ENCODE assay signal across 25 cellular contexts in genomic region chr5:118468085-118468484, GRCh38.
"Had no signal": no experiment of that assay in that cellular context is flagged by ENCODE, and none has a peak within 500 bp of the region (broad histone marks: within the 10 kb centered on the region; RNA-seq: fewer than 3 reads in every experiment).

No MANE protein-coding gene starts in this region.

- H3K27me3 ChIP-seq: brain microvascular endothelial cell, cardiac muscle cell had no signal

- H3K36me3 ChIP-seq: brain microvascular endothelial cell, cardiac muscle cell had no signal

- H3K27ac Mint-ChIP-seq: activated CD4-positive, alpha-beta memory T cell treated with anti-CD3 and anti-CD28 coated beads for 36 hours; activated CD4-positive, alpha-beta T cell treated with anti-CD3 and anti-CD28 coated beads, Interleukin-2, amount 10 ng/mL, durations not matched to agents 7 days and 5 days; activated naive CD4-positive, alpha-beta T cell treated with anti-CD3 and anti-CD28 coated beads, Interleukin-2, amount 50 U/mL, for 72 hours; activated naive CD8-positive, alpha-beta T cell treated with anti-CD3 and anti-CD28 coated beads, Interleukin-2, amount 50 U/mL, for 24 hours; T-cell had no signal

- DNase-seq: activated CD4-positive, alpha-beta memory T cell treated with anti-CD3 and anti-CD28 coated beads for 36 hours; activated CD4-positive, alpha-beta T cell treated with anti-CD3 and anti-CD28 coated beads, Interleukin-2, amount 10 ng/mL, durations not matched to agents 7 days and 5 days; activated CD4-positive, CD25-positive, alpha-beta regulatory T cell; activated CD8-positive, alpha-beta memory T cell treated with anti-CD3 and anti-CD28 coated beads for 24 hours; activated effector memory CD4-positive, alpha-beta T cell treated with anti-CD3 and anti-CD28 coated beads, Interleukin-2, amount 50 U/mL, for 16 hours; activated naive CD4-positive, alpha-beta T cell treated with Interleukin-2 at 50 U/mL for 16 hours; activated naive CD8-positive, alpha-beta T cell treated with anti-CD3 and anti-CD28 coated beads, Interleukin-2, amount 50 U/mL, for 24 hours; activated T-cell treated with anti-CD3 and anti-CD28 coated beads, Interleukin-2, amount 50 U/mL, for 4 hours; amniotic stem cell; brain microvascular endothelial cell; NCI-H1092; NCI-H1417 treated with DMSO at 0.1 percent for 48 hours; NCI-H1694; NCI-H2029; NCI-H2107; NCI-H345; NCI-H510A; NCI-H748 treated with DMSO at 0.1 percent for 48 hours; T-cell; T-helper 2 cell; T1000 had no signal

- H3K4me1 Mint-ChIP-seq: activated CD4-positive, alpha-beta T cell treated with anti-CD3 and anti-CD28 coated beads, Interleukin-2, amount 10 ng/mL, durations not matched to agents 7 days and 5 days; activated naive CD8-positive, alpha-beta T cell treated with anti-CD3 and anti-CD28 coated beads, Interleukin-2, amount 50 U/mL, for 24 hours; T-cell had no signal

- ATAC-seq: activated naive CD4-positive, alpha-beta T cell treated with anti-CD3 and anti-CD28 coated beads, Interleukin-2, amount 50 U/mL, for 72 hours; activated naive CD8-positive, alpha-beta T cell treated with anti-CD3 and anti-CD28 coated beads, Interleukin-2, amount 50 U/mL, for 24 hours; activated T-cell treated with anti-CD3 and anti-CD28 coated beads, Interleukin-2, amount 50 U/mL, for 4 hours; T-cell had no signal

- H3K9me3 Mint-ChIP-seq: activated CD4-positive, alpha-beta memory T cell treated with anti-CD3 and anti-CD28 coated beads for 36 hours; activated CD4-positive, alpha-beta T cell treated with anti-CD3 and anti-CD28 coated beads, Interleukin-2, amount 10 ng/mL, durations not matched to agents 7 days and 5 days; activated T-cell treated with anti-CD3 and anti-CD28 coated beads, Interleukin-2, amount 50 U/mL, for 4 hours had no signal

- H3K36me3 Mint-ChIP-seq: activated CD4-positive, alpha-beta memory T cell treated with anti-CD3 and anti-CD28 coated beads for 36 hours; activated naive CD4-positive, alpha-beta T cell treated with anti-CD3 and anti-CD28 coated beads, Interleukin-2, amount 50 U/mL, for 72 hours; T-cell had no signal

- H3K27ac ChIP-seq: brain microvascular endothelial cell, cardiac muscle cell, KMS-11, SK-N-MC had no signal

- H3K27me3 Mint-ChIP-seq: activated CD4-positive, alpha-beta memory T cell treated with anti-CD3 and anti-CD28 coated beads for 36 hours; activated CD4-positive, alpha-beta T cell treated with anti-CD3 and anti-CD28 coated beads, Interleukin-2, amount 10 ng/mL, durations not matched to agents 7 days and 5 days; activated naive CD8-positive, alpha-beta T cell treated with anti-CD3 and anti-CD28 coated beads, Interleukin-2, amount 50 U/mL, for 24 hours; T-cell had no signal

- H3K4me3 Mint-ChIP-seq: activated CD4-positive, alpha-beta memory T cell treated with anti-CD3 and anti-CD28 coated beads for 36 hours; activated CD4-positive, alpha-beta T cell treated with anti-CD3 and anti-CD28 coated beads, Interleukin-2, amount 10 ng/mL, durations not matched to agents 7 days and 5 days; activated naive CD8-positive, alpha-beta T cell treated with anti-CD3 and anti-CD28 coated beads, Interleukin-2, amount 50 U/mL, for 24 hours; activated T-cell treated with anti-CD3 and anti-CD28 coated beads, Interleukin-2, amount 50 U/mL, for 4 hours; T-cell had no signal

- H3K4me3 ChIP-seq: cardiac muscle cell, SK-N-MC had no signal
